Comparison of ENCODE assay signal across 8 cellular contexts in genomic region chr11:59197990-59198389, GRCh38. TPM values are rescaled to one million over a fixed set of nuclear protein-coding genes. Genes with fewer than 3 reads are reported as not detected.
DNase-seq lines count a peak whose midpoint lies in the region; ATAC-seq and TF ChIP-seq lines count a peak whose summit lies in the region.

No MANE protein-coding gene starts in this region.

- POLR2A ChIA-PET in CD4-positive, alpha-beta memory T cell (lab: Charles Lee; ENCODE audit: partially characterized antibody): no interaction called here

- intact Hi-C loops in heart right ventricle (cut with DNase I) (no loop called here), psoas muscle (cut with DNase I) (no loop called here), Calu3 (cut with micrococcal nuclease; ENCODE audit: unreplicated experiment) (no loop called here)
- intact Hi-C loops in CD4-positive, alpha-beta memory T cell (cut with micrococcal nuclease): no loop called here

- H3K9me3 ChIP-seq in T-helper 17 cell (ENCODE audit: control insufficient read depth, low read length, poor library complexity, severe bottlenecking) (no peaks in the 10 kb centered on the region), heart right ventricle (no peaks in the 10 kb centered on the region), psoas muscle (no peaks in the 10 kb centered on the region)
- no peaks in the 10 kb centered on the region for H3K9me3 ChIP-seq in CD4-positive, alpha-beta memory T cell (ENCODE audit: control insufficient read depth in 1 of 2, low read length in 2 of 2)

- H3K27ac Mint-ChIP-seq in T-helper 17 cell: peak overlapping the region; percentile 49
- H3K27ac Mint-ChIP-seq in Calu3 (ENCODE audit: unreplicated experiment): no peak overlapping the region
- H3K27ac Mint-ChIP-seq in CD4-positive, alpha-beta memory T cell: no peak overlapping the region

- H3K9me3 Mint-ChIP-seq in Calu3 (ENCODE audit: low read depth, unreplicated experiment): no peaks in the 10 kb centered on the region
- H3K9me3 Mint-ChIP-seq in CD4-positive, alpha-beta memory T cell: no peaks in the 10 kb centered on the region

- ATAC-seq in T-helper 17 cell: no peak
- ATAC-seq in heart right ventricle: peak; percentile 59 to 95 (median 86)
- ATAC-seq in psoas muscle: peak; percentile 39 to 69 (median 57)

- H3K4me3 Mint-ChIP-seq in T-helper 17 cell (no peak overlapping the region), Calu3 (ENCODE audit: low read depth, unreplicated experiment) (no peak overlapping the region)
- no peak overlapping the region for H3K4me3 Mint-ChIP-seq in CD4-positive, alpha-beta memory T cell

- WGBS in heart right ventricle, 2 donors: 22 to 26% methylated on average over 9 of the region's 9 CpGs
- 11 to 13% (median 11%) methylated on average over 9 of the region's 9 CpGs for WGBS in psoas muscle, 3 donors

- H3K4me1 Mint-ChIP-seq in T-helper 17 cell: peaks cover 13% of the 10 kb centered on the region
- H3K4me1 Mint-ChIP-seq in Calu3 (ENCODE audit: low read depth, unreplicated experiment): peaks cover 8% of the 10 kb centered on the region
- H3K4me1 Mint-ChIP-seq in CD4-positive, alpha-beta memory T cell: peaks cover 5 to 20% (median 13%) of the 10 kb centered on the region in 4 donors

- H3K27me3 ChIP-seq in heart right ventricle: no peaks in the 10 kb centered on the region
- peaks cover 0 to 3% (median 0%) of the 10 kb centered on the region in 3 donors for H3K27me3 ChIP-seq in psoas muscle (ENCODE audit: insufficient read depth in 3 of 3, low read length in 2 of 3)
- no peaks in the 10 kb centered on the region for H3K27me3 ChIP-seq in CD4-positive, alpha-beta memory T cell (ENCODE audit: insufficient read depth, low read length)

- H3K36me3 Mint-ChIP-seq in T-helper 17 cell (ENCODE audit: low read depth) (peaks cover 4% of the 10 kb centered on the region), Calu3 (ENCODE audit: insufficient read depth, unreplicated experiment) (peaks cover 38% of the 10 kb centered on the region)
- peaks cover 3 to 23% of the 10 kb centered on the region in 2 donors for H3K36me3 Mint-ChIP-seq in CD4-positive, alpha-beta memory T cell

- DNase-seq in COR-L47 (lab: John Stamatoyannopoulos, UW) (peak; percentile 31), T-helper 17 cell (no peak), heart right ventricle (peak; percentile 72 to 84), psoas muscle (peak; percentile 65 to 82), NCI-H2171 (lab: John Stamatoyannopoulos, UW) (no peak), Calu3 (no peak), KBM-7 (no peak)
- DNase-seq in CD4-positive, alpha-beta memory T cell: no peak

- H3K27me3 Mint-ChIP-seq in T-helper 17 cell (no peaks in the 10 kb centered on the region), Calu3 (ENCODE audit: unreplicated experiment) (no peaks in the 10 kb centered on the region)
- H3K27me3 Mint-ChIP-seq in CD4-positive, alpha-beta memory T cell: no peaks in the 10 kb centered on the region

- H3K4me3 ChIP-seq in heart right ventricle: no peak overlapping the region
- H3K4me3 ChIP-seq in psoas muscle: no peak overlapping the region
- H3K4me3 ChIP-seq in CD4-positive, alpha-beta memory T cell (ENCODE audit: low read length in 2 of 2): no peak overlapping the region

- TF ChIP-seq CTCF in heart right ventricle (IDR thresholded peaks at IDR 0.05) (no peak), psoas muscle (IDR thresholded peaks at IDR 0.05) (no peak), Calu3 (IDR thresholded peaks at IDR 0.05; ENCODE audit: unreplicated experiment) (no peak)

- H3K27ac ChIP-seq in heart right ventricle (peak overlapping the region in 2 of 10 donors; percentile 4 to 26), psoas muscle (no peak overlapping the region)
- no peak overlapping the region for H3K27ac ChIP-seq in CD4-positive, alpha-beta memory T cell (ENCODE audit: low read depth, low read length)

- in situ Hi-C loops in KBM-7 (cut with MboI; ENCODE audit: low pct_unique_long_range_greater_than_20kb, low sequenced_read_pairs): no loop called here

- no TSS peak for BruUV-seq in Calu3 (replicated peaks; lab: Mats Ljungman, UMichigan)

- peaks cover 0 to 76% (median 6%) of the 10 kb centered on the region in 9 donors for H3K36me3 ChIP-seq in heart right ventricle
- H3K36me3 ChIP-seq in psoas muscle (ENCODE audit: insufficient read depth in 1 of 2, low read depth in 1 of 2): peaks cover 2 to 3% of the 10 kb centered on the region in 2 donors
- H3K36me3 ChIP-seq in CD4-positive, alpha-beta memory T cell (ENCODE audit: insufficient read depth, low read length): no peaks in the 10 kb centered on the region

- CTCF ChIA-PET in Calu3 (lab: Charles Lee): interaction anchor here (0.6 to 0.9 kb wide), 2 partner anchors 12 to 91 kb away, joined by 4 to 5 read pairs; partner anchors contain the start of gene FAM111B
- CTCF ChIA-PET in CD4-positive, alpha-beta memory T cell (lab: Charles Lee; ENCODE audit: partially characterized antibody): interaction anchor here (2.2 to 2.5 kb wide), 2 partner anchors 12 to 26 kb away, joined by 8 to 10 read pairs; partner anchors contain the start of gene DTX4

- H3K4me1 ChIP-seq in heart right ventricle: peaks cover 0 to 30% (median 12%) of the 10 kb centered on the region in 9 donors
- no peaks in the 10 kb centered on the region for H3K4me1 ChIP-seq in psoas muscle
- H3K4me1 ChIP-seq in CD4-positive, alpha-beta memory T cell (ENCODE audit: insufficient read depth, low read length): peaks cover 7% of the 10 kb centered on the region

RNA-seq across cellular contexts. Expression of gene MPEG1, which starts 14.7 kb away (rescaled TPM):
- total RNA-seq in T-helper 17 cell (10 to 100 TPM in 1 of 2 donors, 1 to 10 TPM in 1; 5.4 to 12.0 TPM), heart right ventricle (10 to 100 TPM in 3 of 10 donors, 1 to 10 TPM in 7; 3.9 to 45.9 (median 7.0) TPM), psoas muscle (1 to 10 TPM; 3.8 to 6.1 (median 5.0) TPM), Calu3 (2022) (not detected in 2 replicates)
- polyA plus RNA-seq in heart right ventricle (1 to 10 TPM; 2.9 to 3.2 TPM), psoas muscle (1 to 10 TPM in 1 of 3 donors, under 1 TPM in 2; 0.82 to 1.8 (median 0.90) TPM)
- 1 to 10 TPM; 2.1 to 2.7 TPM for total RNA-seq in CD4-positive, alpha-beta memory T cell
- under 1 TPM; 0.14 to 0.25 TPM for polyA plus RNA-seq in CD4-positive, alpha-beta memory T cell

RNA-seq across cellular contexts. Expression of gene DTX4, which starts 26.1 kb away (rescaled TPM):
- total RNA-seq in T-helper 17 cell (1 to 10 TPM; 1.1 to 1.4 TPM), heart right ventricle (1 to 10 TPM in 9 of 10 donors, under 1 TPM in 1; 0.98 to 4.1 (median 2.7) TPM), psoas muscle (1 to 10 TPM; 1.2 to 2.7 (median 2.3) TPM), Calu3 (2022) (56.7 and 65.8 TPM in 2 replicates)
- polyA plus RNA-seq in heart right ventricle (1 to 10 TPM in 1 of 2 donors, under 1 TPM in 1; 0.86 to 1.3 TPM), psoas muscle (under 1 TPM; 0.46 to 0.65 (median 0.60) TPM)
- 1 to 10 TPM; 2.9 to 3.4 TPM for total RNA-seq in CD4-positive, alpha-beta memory T cell
- under 1 TPM; 0.09 to 0.76 TPM for polyA plus RNA-seq in CD4-positive, alpha-beta memory T cell

RNA-seq across cellular contexts. Expression of gene FAM111A, which starts 55.3 kb away (rescaled TPM):
- total RNA-seq in T-helper 17 cell (10 to 100 TPM; 60.5 to 63.6 TPM), heart right ventricle (10 to 100 TPM in 2 of 10 donors, 1 to 10 TPM in 8; 4.0 to 18.6 (median 5.1) TPM), psoas muscle (1 to 10 TPM; 2.6 to 3.4 (median 3.1) TPM), Calu3 (2022) (87.9 and 91.6 TPM in 2 replicates)
- polyA plus RNA-seq in heart right ventricle (10 to 100 TPM in 1 of 2 donors, 1 to 10 TPM in 1; 2.9 to 22.5 TPM), psoas muscle (1 to 10 TPM in 2 of 3 donors, under 1 TPM in 1; 0.91 to 5.2 (median 1.7) TPM)
- total RNA-seq in CD4-positive, alpha-beta memory T cell: 100 to 1,000 TPM; 128 to 130 TPM
- 10 to 100 TPM; 22.8 to 27.4 TPM for polyA plus RNA-seq in CD4-positive, alpha-beta memory T cell

Comparison
In these comparisons a context has a peak if more than half of its experiments do, and no peak if none do; other contexts are left out.
1. DNase-seq: peak in COR-L47 (single experiment), heart right ventricle (2 of 2) and psoas muscle (2 of 2); none in T-helper 17 cell (0 of 3), NCI-H2171 (single experiment), Calu3 (single experiment), KBM-7 (single experiment) and CD4-positive, alpha-beta memory T cell (0 of 5).
2. RNA of gene DTX4, which starts 26.1 kb away (total RNA-seq): 56.7 to 65.8 TPM in Calu3; 2.9 to 3.4 TPM in CD4-positive, alpha-beta memory T cell, 0.98 to 4.1 TPM in heart right ventricle, 1.2 to 2.7 TPM in psoas muscle and 1.1 to 1.4 TPM in T-helper 17 cell; every median in the first group is over 10 times any median in the second.